Comparison of ENCODE assay signal across 4 cellular contexts in the genomic region with DNA sequence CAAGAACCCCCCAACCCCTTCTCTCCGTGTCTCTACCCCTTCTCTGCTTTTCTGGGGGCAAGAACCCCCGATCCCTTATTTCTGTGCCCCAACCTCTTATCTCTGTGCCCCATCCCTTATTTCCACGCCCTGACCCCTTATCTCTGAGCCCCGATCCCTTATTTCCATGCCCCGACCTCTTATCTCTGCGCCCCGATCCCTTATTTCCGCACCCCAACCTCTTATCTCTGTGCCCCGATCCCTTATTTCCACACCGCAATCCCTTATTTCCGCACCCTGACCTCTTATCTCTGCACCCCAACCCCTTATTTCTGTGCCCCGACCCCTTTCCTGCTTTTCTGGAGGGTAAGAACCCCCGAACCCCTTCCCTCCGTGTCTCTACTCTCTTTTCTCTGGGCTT. TPM values are rescaled to one million over a fixed set of nuclear protein-coding genes. Genes with fewer than 3 reads are reported as not detected.
"Had no signal": no experiment of that assay in that cellular context is flagged by ENCODE, and none has a peak within 500 bp of the region (broad histone marks: within the 10 kb centered on the region; RNA-seq: fewer than 3 reads in every experiment).

No MANE protein-coding gene starts in this region.

RNA-seq across cellular contexts. Expression of a gene that starts 46.2 kb away (rescaled TPM):
- total RNA-seq: HepG2, HT-29, HT1080, IMR-90 had no signal
